In the genomic region with DNA sequence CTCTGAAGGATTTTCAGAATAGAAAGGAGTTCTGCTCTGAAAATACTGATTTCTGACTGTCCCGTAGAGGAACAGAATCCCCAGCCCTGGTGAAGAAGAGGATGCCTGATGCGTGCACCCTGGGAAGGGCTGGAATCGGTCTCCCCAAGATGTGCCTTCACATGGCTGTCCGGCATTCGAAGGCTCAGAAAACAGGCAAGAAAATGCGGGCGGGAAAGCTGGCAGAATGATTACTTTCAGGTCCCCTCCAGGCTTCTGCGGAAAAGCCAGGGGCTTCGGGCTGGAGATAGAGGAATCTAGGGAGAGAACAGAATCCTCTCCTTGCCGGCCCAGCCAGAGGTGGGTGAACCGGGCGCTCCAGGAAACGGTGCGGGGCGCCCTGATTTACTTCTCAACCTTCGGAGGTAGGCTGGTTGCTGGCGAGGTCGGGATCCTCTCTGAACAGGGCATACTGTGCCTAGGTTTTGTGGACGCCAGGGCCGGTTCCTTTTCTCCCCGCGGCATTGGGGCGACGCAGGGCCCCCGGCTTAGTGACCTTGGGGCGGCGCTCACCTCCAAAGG, we compare ENCODE assay signal across 9 cellular contexts. TPM values are rescaled to one million over a fixed set of nuclear protein-coding genes. Genes with fewer than 3 reads are reported as not detected.
DNase-seq lines count a peak whose midpoint lies in the region; ATAC-seq and TF ChIP-seq lines count a peak whose summit lies in the region.
"Had no signal": no experiment of that assay in that cellular context is flagged by ENCODE, and none has a peak within 500 bp of the region (broad histone marks: within the 10 kb centered on the region; RNA-seq: fewer than 3 reads in every experiment).

No MANE protein-coding gene starts in this region.

- no peaks in the 10 kb centered on the region for H3K9me3 Mint-ChIP-seq in activated CD8-positive, alpha-beta T cell treated with anti-CD3 and anti-CD28 coated beads for 36 hours
- H3K9me3 Mint-ChIP-seq in activated CD8-positive, alpha-beta T cell treated with anti-CD3 and anti-CD28 coated beads, Interleukin-2, amount 10 ng/mL, durations not matched to agents 7 days and 5 days (ENCODE audit: insufficient read depth): no peaks in the 10 kb centered on the region

- TF ChIP-seq CTCF in activated CD8-positive, alpha-beta T cell treated with anti-CD3 and anti-CD28 coated beads for 36 hours (IDR thresholded peaks at IDR 0.05): no peak
- no peak for TF ChIP-seq CTCF in brain microvascular endothelial cell (IDR thresholded peaks at IDR 0.05; ENCODE audit: low read depth, low read length, missing control alignments)
- TF ChIP-seq CTCF in right lobe of liver (IDR thresholded peaks at IDR 0.05): no peak
- TF ChIP-seq CTCF in testis (IDR thresholded peaks at IDR 0.05): no peak
- TF ChIP-seq CTCF in thyroid gland (IDR thresholded peaks at IDR 0.05): no peak

- no peaks in the 10 kb centered on the region for H3K9me3 ChIP-seq in right lobe of liver
- H3K9me3 ChIP-seq in stomach smooth muscle (ENCODE audit: control insufficient read depth in 2 of 2, low read length in 2 of 2): no peaks in the 10 kb centered on the region
- no peaks in the 10 kb centered on the region for H3K9me3 ChIP-seq in testis
- no peaks in the 10 kb centered on the region for H3K9me3 ChIP-seq in thyroid gland

- no peak overlapping the region for H3K27ac Mint-ChIP-seq in activated CD8-positive, alpha-beta T cell treated with anti-CD3 and anti-CD28 coated beads for 36 hours
- H3K27ac Mint-ChIP-seq in activated CD8-positive, alpha-beta T cell treated with anti-CD3 and anti-CD28 coated beads, Interleukin-2, amount 10 ng/mL, durations not matched to agents 7 days and 5 days: no peak overlapping the region

- intact Hi-C loops in activated CD8-positive, alpha-beta T cell treated with anti-CD3 and anti-CD28 coated beads for 36 hours (cut with micrococcal nuclease): loop anchor here (10.0 kb wide), 1 partner anchor 1175 kb away; no protein-coding TSS in a partner anchor
- intact Hi-C loops in right lobe of liver (cut with DNase I): loop anchor here in 1 of 2 donors (10.0 kb wide), 1 partner anchor 375 kb away; no protein-coding TSS in a partner anchor
- intact Hi-C loops in testis (cut with DNase I; ENCODE audit: low total_unique reads): no loop called here
- intact Hi-C loops in thyroid gland (cut with DNase I): no loop called here

- H3K4me1 Mint-ChIP-seq in activated CD8-positive, alpha-beta T cell treated with anti-CD3 and anti-CD28 coated beads for 36 hours (ENCODE audit: low read depth): peaks cover 21% of the 10 kb centered on the region
- peaks cover 25% of the 10 kb centered on the region for H3K4me1 Mint-ChIP-seq in activated CD8-positive, alpha-beta T cell treated with anti-CD3 and anti-CD28 coated beads, Interleukin-2, amount 10 ng/mL, durations not matched to agents 7 days and 5 days (ENCODE audit: low read depth)

- H3K4me3 Mint-ChIP-seq in activated CD8-positive, alpha-beta T cell treated with anti-CD3 and anti-CD28 coated beads for 36 hours: peak overlapping the region; percentile 13
- no peak overlapping the region for H3K4me3 Mint-ChIP-seq in activated CD8-positive, alpha-beta T cell treated with anti-CD3 and anti-CD28 coated beads, Interleukin-2, amount 10 ng/mL, durations not matched to agents 7 days and 5 days

- H3K36me3 ChIP-seq in brain microvascular endothelial cell (replicated peaks) (no peaks in the 10 kb centered on the region), right lobe of liver (no peaks in the 10 kb centered on the region), stomach smooth muscle (ENCODE audit: control insufficient read depth in 2 of 2, insufficient read depth in 2 of 2, low read length in 2 of 2) (no peaks in the 10 kb centered on the region), testis (ENCODE audit: low read depth, missing control alignments) (no peaks in the 10 kb centered on the region), thyroid gland (no peaks in the 10 kb centered on the region)

- H3K4me1 ChIP-seq in right lobe of liver (peaks cover 0 to 29% (median 3%) of the 10 kb centered on the region in 4 donors), stomach smooth muscle (ENCODE audit: control insufficient read depth, insufficient read depth, low read length) (peaks cover 37% of the 10 kb centered on the region), testis (peaks cover 25% of the 10 kb centered on the region), thyroid gland (peaks cover 30 to 39% of the 10 kb centered on the region in 2 donors)

- no peak overlapping the region for H3K9ac ChIP-seq in stomach smooth muscle (ENCODE audit: low read length in 2 of 2)

- H3K4me3 ChIP-seq in brain microvascular endothelial cell (ENCODE audit: low read depth, low read length): peak overlapping the region; percentile 32
- peak overlapping the region in 2 of 3 donors; percentile 7 to 26 for H3K4me3 ChIP-seq in right lobe of liver
- peak overlapping the region; percentile 53 to 65 for H3K4me3 ChIP-seq in stomach smooth muscle (ENCODE audit: low read length in 2 of 2)
- H3K4me3 ChIP-seq in testis: peak overlapping the region in 1 of 2 donors; percentile 46
- H3K4me3 ChIP-seq in thyroid gland (replicated peaks in 1 of 3): peak overlapping the region in 1 of 3 donors; percentile 12

- DNase-seq in activated CD8-positive, alpha-beta T cell treated with anti-CD3 and anti-CD28 coated beads for 36 hours: no peak
- DNase-seq in activated CD8-positive, alpha-beta T cell treated with anti-CD3 and anti-CD28 coated beads, Interleukin-2, amount 10 ng/mL, durations not matched to agents 7 days and 5 days: no peak
- no peak for DNase-seq in brain microvascular endothelial cell
- DNase-seq in right lobe of liver: no peak
- no peak for DNase-seq in testis
- no peak for DNase-seq in thyroid gland
- DNase-seq: PC-3 had no signal

- CTCF ChIA-PET in activated CD8-positive, alpha-beta T cell treated with anti-CD3 and anti-CD28 coated beads for 36 hours (lab: Charles Lee): interaction anchor here (1.0 to 9.5 kb wide), 5 partner anchors 9 to 33 kb away, joined by 3 to 87 read pairs (median 5); no protein-coding TSS in a partner anchor
- CTCF ChIA-PET in activated CD8-positive, alpha-beta T cell treated with anti-CD3 and anti-CD28 coated beads, Interleukin-2, amount 10 ng/mL, durations not matched to agents 7 days and 5 days (lab: Charles Lee): interaction anchor here (1.0 to 1.3 kb wide), 5 partner anchors 7 to 379 kb away, joined by 3 to 8 read pairs (median 3); no protein-coding TSS in a partner anchor

- TF ChIP-seq POLR2A in right lobe of liver (IDR thresholded peaks at IDR 0.05) (no peak), testis (IDR thresholded peaks at IDR 0.05) (no peak), thyroid gland (IDR thresholded peaks at IDR 0.05) (no peak)

- H3K36me3 Mint-ChIP-seq in activated CD8-positive, alpha-beta T cell treated with anti-CD3 and anti-CD28 coated beads for 36 hours (ENCODE audit: low read depth): no peaks in the 10 kb centered on the region
- peaks cover 4% of the 10 kb centered on the region for H3K36me3 Mint-ChIP-seq in activated CD8-positive, alpha-beta T cell treated with anti-CD3 and anti-CD28 coated beads, Interleukin-2, amount 10 ng/mL, durations not matched to agents 7 days and 5 days (ENCODE audit: low read depth)

- WGBS in right lobe of liver (ENCODE audit: insufficient coverage, low coverage, low lambda C conversion rate, missing lambda C conversion rate): 7% methylated on average over 3 of the region's 27 CpGs
- WGBS in testis, 2 donors: 8 to 11% methylated on average over 19 to 27 of the region's 27 CpGs
- WGBS in thyroid gland, 2 donors: 11 to 12% methylated on average over 21 to 22 of the region's 27 CpGs

- POLR2A ChIA-PET in activated CD8-positive, alpha-beta T cell treated with anti-CD3 and anti-CD28 coated beads for 36 hours (lab: Charles Lee): no interaction called here
- POLR2A ChIA-PET in activated CD8-positive, alpha-beta T cell treated with anti-CD3 and anti-CD28 coated beads, Interleukin-2, amount 10 ng/mL, durations not matched to agents 7 days and 5 days (lab: Charles Lee): no interaction called here

- in situ Hi-C loops in brain microvascular endothelial cell (cut with HindIII; ENCODE audit: low pct_ligation_motif_present, low sequenced_read_pairs): loop anchor here (25.0 kb wide), 1 partner anchor 363 kb away; no protein-coding TSS in a partner anchor

- H3K27me3 Mint-ChIP-seq in activated CD8-positive, alpha-beta T cell treated with anti-CD3 and anti-CD28 coated beads for 36 hours: peaks cover 50% of the 10 kb centered on the region
- H3K27me3 Mint-ChIP-seq in activated CD8-positive, alpha-beta T cell treated with anti-CD3 and anti-CD28 coated beads, Interleukin-2, amount 10 ng/mL, durations not matched to agents 7 days and 5 days (ENCODE audit: low read depth): peaks cover 68% of the 10 kb centered on the region

- no peak for ATAC-seq in activated CD8-positive, alpha-beta T cell treated with anti-CD3 and anti-CD28 coated beads for 36 hours
- no peak for ATAC-seq in activated CD8-positive, alpha-beta T cell treated with anti-CD3 and anti-CD28 coated beads, Interleukin-2, amount 10 ng/mL, durations not matched to agents 7 days and 5 days
- ATAC-seq in right lobe of liver (peak in 1 of 4 donors; percentile 8), HG03469 (IDR thresholded peaks at IDR 0.05; ENCODE audit: unreplicated experiment) (no peak)
- ATAC-seq: PC-3 had no signal

- H3K27me3 ChIP-seq in brain microvascular endothelial cell (replicated peaks) (peaks cover 71% of the 10 kb centered on the region), right lobe of liver (peaks cover 14 to 30% of the 10 kb centered on the region in 2 donors), stomach smooth muscle (ENCODE audit: control insufficient read depth in 1 of 2, insufficient read depth in 2 of 2, low read length in 2 of 2) (peaks cover 59 to 77% of the 10 kb centered on the region in 2 donors), testis (no peaks in the 10 kb centered on the region), thyroid gland (peaks cover 48% of the 10 kb centered on the region)

- no peak overlapping the region for H3K27ac ChIP-seq in brain microvascular endothelial cell
- H3K27ac ChIP-seq in right lobe of liver: no peak overlapping the region
- H3K27ac ChIP-seq in stomach smooth muscle (ENCODE audit: low read length): no peak overlapping the region
- H3K27ac ChIP-seq in testis: no peak overlapping the region
- no peak overlapping the region for H3K27ac ChIP-seq in thyroid gland

RNA-seq across cellular contexts. Expression of gene FOXL2NB, which starts 2.5 kb away (rescaled TPM):
- total RNA-seq in activated CD8-positive, alpha-beta T cell treated with anti-CD3 and anti-CD28 coated beads for 36 hours: not detected
- not detected for total RNA-seq in activated CD8-positive, alpha-beta T cell treated with anti-CD3 and anti-CD28 coated beads, Interleukin-2, amount 10 ng/mL, durations not matched to agents 7 days and 5 days
- not detected for total RNA-seq in right lobe of liver
- 1 to 10 TPM; 2.7 to 2.8 TPM for total RNA-seq in testis
- polyA plus RNA-seq in testis (ENCODE audit: insufficient read depth, low read depth, low replicate concordance): 2.3 TPM
- total RNA-seq in thyroid gland: not detected
- total RNA-seq: PC-3 had no signal

RNA-seq across cellular contexts. Expression of gene FOXL2, which starts 2.6 kb away (rescaled TPM):
- total RNA-seq in activated CD8-positive, alpha-beta T cell treated with anti-CD3 and anti-CD28 coated beads for 36 hours: not detected
- total RNA-seq in activated CD8-positive, alpha-beta T cell treated with anti-CD3 and anti-CD28 coated beads, Interleukin-2, amount 10 ng/mL, durations not matched to agents 7 days and 5 days: not detected
- total RNA-seq in right lobe of liver (not detected), testis (1 to 10 TPM; 1.9 to 2.6 TPM), thyroid gland (not detected)
- 1.3 TPM for polyA plus RNA-seq in testis (ENCODE audit: insufficient read depth, low read depth, low replicate concordance)
- total RNA-seq: PC-3 had no signal

RNA-seq across cellular contexts. Expression of gene PRR23A, which starts 56.5 kb away (rescaled TPM):
- total RNA-seq in activated CD8-positive, alpha-beta T cell treated with anti-CD3 and anti-CD28 coated beads for 36 hours: not detected
- not detected for total RNA-seq in activated CD8-positive, alpha-beta T cell treated with anti-CD3 and anti-CD28 coated beads, Interleukin-2, amount 10 ng/mL, durations not matched to agents 7 days and 5 days
- total RNA-seq in right lobe of liver: not detected
- total RNA-seq in testis: 10 to 100 TPM in 1 of 2 donors, 1 to 10 TPM in 1; 6.6 to 14.8 TPM
- polyA plus RNA-seq in testis (ENCODE audit: insufficient read depth, low read depth, low replicate concordance): 2.8 TPM
- not detected for total RNA-seq in thyroid gland
- total RNA-seq: PC-3 had no signal

Comparison
In these comparisons a context has a peak if more than half of its experiments do, and no peak if none do; other contexts are left out.
1. RNA of gene PRR23A, which starts 56.5 kb away (total RNA-seq): 6.6 to 14.8 TPM in testis; not detected in activated CD8-positive, alpha-beta T cell treated with anti-CD3 and anti-CD28 coated beads for 36 hours, not detected in activated CD8-positive, alpha-beta T cell treated with anti-CD3 and anti-CD28 coated beads, Interleukin-2, amount 10 ng/mL, durations not matched to agents 7 days and 5 days, not detected in right lobe of liver and not detected in thyroid gland; every median in the first group is over 4 times any median in the second.